In the genomic region with DNA sequence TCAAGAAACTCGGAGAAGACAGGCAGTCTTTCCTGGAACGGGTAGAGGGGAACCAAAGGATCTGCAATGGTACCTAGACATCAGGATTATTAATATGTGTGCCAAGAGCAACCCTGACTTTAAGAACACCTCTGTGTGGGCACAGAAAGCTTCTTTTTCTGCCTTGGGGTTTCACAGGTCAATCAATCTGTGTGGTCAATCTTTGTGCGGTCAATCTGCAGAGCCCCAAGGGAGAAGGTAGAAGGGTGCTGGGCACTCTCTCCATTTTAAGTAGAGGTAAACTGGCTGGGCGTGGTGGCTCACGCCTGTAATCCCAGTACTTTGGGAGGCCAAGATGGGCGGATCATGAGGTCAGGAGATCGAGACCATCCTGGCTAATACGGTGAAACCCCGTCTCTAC, we compare ENCODE assay signal across 1 cellular context.
TF ChIP-seq lines count a peak whose summit lies in the region.

No MANE protein-coding gene starts in this region.

TF ChIP-seq in HepG2, 621 proteins besides CTCF, POLR2A, EP300 and RAD21:
- TF ChIP-seq, protein P1, sequence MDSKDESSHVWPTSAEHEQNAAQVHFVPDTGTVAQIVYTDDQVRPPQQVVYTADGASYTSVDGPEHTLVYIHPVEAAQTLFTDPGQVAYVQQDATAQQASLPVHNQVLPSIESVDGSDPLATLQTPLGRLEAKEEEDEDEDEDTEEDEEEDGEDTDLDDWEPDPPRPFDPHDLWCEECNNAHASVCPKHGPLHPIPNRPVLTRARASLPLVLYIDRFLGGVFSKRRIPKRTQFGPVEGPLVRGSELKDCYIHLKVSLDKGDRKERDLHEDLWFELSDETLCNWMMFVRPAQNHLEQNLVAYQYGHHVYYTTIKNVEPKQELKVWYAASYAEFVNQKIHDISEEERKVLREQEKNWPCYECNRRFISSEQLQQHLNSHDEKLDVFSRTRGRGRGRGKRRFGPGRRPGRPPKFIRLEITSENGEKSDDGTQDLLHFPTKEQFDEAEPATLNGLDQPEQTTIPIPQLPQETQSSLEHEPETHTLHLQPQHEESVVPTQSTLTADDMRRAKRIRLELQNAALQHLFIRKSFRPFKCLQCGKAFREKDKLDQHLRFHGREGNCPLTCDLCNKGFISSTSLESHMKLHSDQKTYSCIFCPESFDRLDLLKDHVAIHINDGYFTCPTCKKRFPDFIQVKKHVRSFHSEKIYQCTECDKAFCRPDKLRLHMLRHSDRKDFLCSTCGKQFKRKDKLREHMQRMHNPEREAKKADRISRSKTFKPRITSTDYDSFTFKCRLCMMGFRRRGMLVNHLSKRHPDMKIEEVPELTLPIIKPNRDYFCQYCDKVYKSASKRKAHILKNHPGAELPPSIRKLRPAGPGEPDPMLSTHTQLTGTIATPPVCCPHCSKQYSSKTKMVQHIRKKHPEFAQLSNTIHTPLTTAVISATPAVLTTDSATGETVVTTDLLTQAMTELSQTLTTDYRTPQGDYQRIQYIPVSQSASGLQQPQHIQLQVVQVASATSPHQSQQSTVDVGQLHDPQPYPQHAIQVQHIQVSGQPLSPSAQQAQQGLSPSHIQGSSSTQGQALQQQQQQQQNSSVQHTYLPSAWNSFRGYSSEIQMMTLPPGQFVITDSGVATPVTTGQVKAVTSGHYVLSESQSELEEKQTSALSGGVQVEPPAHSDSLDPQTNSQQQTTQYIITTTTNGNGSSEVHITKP (CRISPR knock-in tag; IDR thresholded peaks at IDR 0.05; ENCODE audit: low read depth) = no peak
- TF ChIP-seq ZNF589 (CRISPR knock-in tag; conservative IDR thresholded peaks at IDR 0.05) = no peak
- no peak for TF ChIP-seq HDAC1 (CRISPR knock-in tag; IDR thresholded peaks at IDR 0.05)
- TF ChIP-seq, protein P2, sequence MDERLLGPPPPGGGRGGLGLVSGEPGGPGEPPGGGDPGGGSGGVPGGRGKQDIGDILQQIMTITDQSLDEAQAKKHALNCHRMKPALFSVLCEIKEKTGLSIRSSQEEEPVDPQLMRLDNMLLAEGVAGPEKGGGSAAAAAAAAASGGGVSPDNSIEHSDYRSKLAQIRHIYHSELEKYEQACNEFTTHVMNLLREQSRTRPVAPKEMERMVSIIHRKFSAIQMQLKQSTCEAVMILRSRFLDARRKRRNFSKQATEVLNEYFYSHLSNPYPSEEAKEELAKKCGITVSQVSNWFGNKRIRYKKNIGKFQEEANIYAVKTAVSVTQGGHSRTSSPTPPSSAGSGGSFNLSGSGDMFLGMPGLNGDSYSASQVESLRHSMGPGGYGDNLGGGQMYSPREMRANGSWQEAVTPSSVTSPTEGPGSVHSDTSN (CRISPR knock-in tag; IDR thresholded peaks at IDR 0.05) = no peak
- TF ChIP-seq, protein P3, sequence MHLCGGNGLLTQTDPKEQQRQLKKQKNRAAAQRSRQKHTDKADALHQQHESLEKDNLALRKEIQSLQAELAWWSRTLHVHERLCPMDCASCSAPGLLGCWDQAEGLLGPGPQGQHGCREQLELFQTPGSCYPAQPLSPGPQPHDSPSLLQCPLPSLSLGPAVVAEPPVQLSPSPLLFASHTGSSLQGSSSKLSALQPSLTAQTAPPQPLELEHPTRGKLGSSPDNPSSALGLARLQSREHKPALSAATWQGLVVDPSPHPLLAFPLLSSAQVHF (CRISPR knock-in tag; IDR thresholded peaks at IDR 0.05) = no peak
- no peak for TF ChIP-seq CEBPG (CRISPR knock-in tag; IDR thresholded peaks at IDR 0.05)
- TF ChIP-seq, protein P4, sequence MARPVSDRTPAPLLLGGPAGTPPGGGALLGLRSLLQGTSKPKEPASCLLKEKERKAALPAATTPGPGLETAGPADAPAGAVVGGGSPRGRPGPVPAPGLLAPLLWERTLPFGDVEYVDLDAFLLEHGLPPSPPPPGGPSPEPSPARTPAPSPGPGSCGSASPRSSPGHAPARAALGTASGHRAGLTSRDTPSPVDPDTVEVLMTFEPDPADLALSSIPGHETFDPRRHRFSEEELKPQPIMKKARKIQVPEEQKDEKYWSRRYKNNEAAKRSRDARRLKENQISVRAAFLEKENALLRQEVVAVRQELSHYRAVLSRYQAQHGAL (CRISPR knock-in tag; IDR thresholded peaks at IDR 0.05; ENCODE audit: not compliant biosample characterization) = no peak
- TF ChIP-seq, protein P5, sequence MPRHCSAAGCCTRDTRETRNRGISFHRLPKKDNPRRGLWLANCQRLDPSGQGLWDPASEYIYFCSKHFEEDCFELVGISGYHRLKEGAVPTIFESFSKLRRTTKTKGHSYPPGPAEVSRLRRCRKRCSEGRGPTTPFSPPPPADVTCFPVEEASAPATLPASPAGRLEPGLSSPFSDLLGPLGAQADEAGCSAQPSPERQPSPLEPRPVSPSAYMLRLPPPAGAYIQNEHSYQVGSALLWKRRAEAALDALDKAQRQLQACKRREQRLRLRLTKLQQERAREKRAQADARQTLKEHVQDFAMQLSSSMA (CRISPR knock-in tag; IDR thresholded peaks at IDR 0.05) = no peak
- TF ChIP-seq TP53 (CRISPR knock-in tag; conservative IDR thresholded peaks at IDR 0.05) = no peak
- TF ChIP-seq, protein P6, sequence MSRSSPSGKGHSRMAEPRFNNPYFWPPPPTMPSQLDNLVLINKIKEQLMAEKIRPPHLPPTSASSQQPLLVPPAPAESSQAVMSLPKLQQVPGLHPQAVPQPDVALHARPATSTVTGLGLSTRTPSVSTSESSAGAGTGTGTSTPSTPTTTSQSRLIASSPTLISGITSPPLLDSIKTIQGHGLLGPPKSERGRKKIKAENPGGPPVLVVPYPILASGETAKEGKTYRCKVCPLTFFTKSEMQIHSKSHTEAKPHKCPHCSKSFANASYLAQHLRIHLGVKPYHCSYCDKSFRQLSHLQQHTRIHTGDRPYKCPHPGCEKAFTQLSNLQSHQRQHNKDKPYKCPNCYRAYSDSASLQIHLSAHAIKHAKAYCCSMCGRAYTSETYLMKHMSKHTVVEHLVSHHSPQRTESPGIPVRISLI (CRISPR knock-in tag; IDR thresholded peaks at IDR 0.05; ENCODE audit: borderline replicate concordance) = no peak
- no peak for TF ChIP-seq ZNF790 (CRISPR knock-in tag; IDR thresholded peaks at IDR 0.05; ENCODE audit: borderline replicate concordance)
